ENCODE assay signal across 2 cellular contexts in genomic region chr1:31678681-31679080, GRCh38.
A peak's percentile ranks its signal among the peaks of the same experiment; 100 is the strongest.
TF ChIP-seq lines count a peak whose summit lies in the region.

No MANE protein-coding gene starts in this region.

TF ChIP-seq in GM23338, 12 proteins besides CTCF, POLR2A, EP300 and RAD21:
- no peak for TF ChIP-seq JUNB (IDR thresholded peaks at IDR 0.05; ENCODE audit: unreplicated experiment)
- TF ChIP-seq EZH2 (IDR thresholded peaks at IDR 0.05; ENCODE audit: low read depth, unreplicated experiment) = no peak
- no peak for TF ChIP-seq NANOG (IDR thresholded peaks at IDR 0.05; ENCODE audit: borderline replicate concordance)
- TF ChIP-seq POLR2AphosphoS5 (IDR thresholded peaks at IDR 0.05; ENCODE audit: low read depth) = no peak
- TF ChIP-seq ZNF462 (CRISPR knock-in tag; IDR thresholded peaks at IDR 0.05) = no peak
- TF ChIP-seq CREB1 (CRISPR knock-in tag; IDR thresholded peaks at IDR 0.05; ENCODE audit: low read depth) = no peak
- TF ChIP-seq REST (IDR thresholded peaks at IDR 0.05; ENCODE audit: unreplicated experiment) = no peak
- TF ChIP-seq EZH2phosphoT487 (IDR thresholded peaks at IDR 0.05; ENCODE audit: unreplicated experiment) = no peak
- no peak for TF ChIP-seq ZNF331 (CRISPR knock-in tag; IDR thresholded peaks at IDR 0.05; ENCODE audit: low read depth)
- TF ChIP-seq STAT1 (IDR thresholded peaks at IDR 0.05; ENCODE audit: unreplicated experiment) = no peak
- TF ChIP-seq ETS1 (IDR thresholded peaks at IDR 0.05) = no peak
- no peak for TF ChIP-seq ZNF114 (CRISPR knock-in tag; IDR thresholded peaks at IDR 0.05)
TF ChIP-seq in GM23338: peak in this region for 0.

TF ChIP-seq in K562, 482 proteins besides CTCF, POLR2A, EP300 and RAD21:
- TF ChIP-seq BCOR (IDR thresholded peaks at IDR 0.05) (peak; percentile 65; the same call in 1 of the 2 replicates), RBM25 (IDR thresholded peaks at IDR 0.05; ENCODE audit: low read depth, low read length, severe bottlenecking) (peak; percentile 91), ZFP36 (IDR thresholded peaks at IDR 0.05; ENCODE audit: low read depth, low read length, partially characterized antibody) (peak; percentile 49), ARID3B (CRISPR knock-in tag; IDR thresholded peaks at IDR 0.05; ENCODE audit: borderline replicate concordance) (no peak), KDM1A (IDR thresholded peaks at IDR 0.05) (0 out of 4 replicates have a peak, but pooled peaks have one; percentile 21 to 34), SMARCA5 (IDR thresholded peaks at IDR 0.05) (peak; percentile 65; the same call in 1 of the 2 replicates), SMARCA4 (IDR thresholded peaks at IDR 0.05) (no peak), ZNF347 (CRISPR knock-in tag; IDR thresholded peaks at IDR 0.05; ENCODE audit: low read depth) (no peak)
